In genomic region chr17:61402073-61402541, GRCh38 we compare ENCODE assay signal across 12 cellular contexts. TPM values are rescaled to one million over a fixed set of nuclear protein-coding genes. Genes with fewer than 3 reads are reported as not detected.
DNase-seq lines count a peak whose midpoint lies in the region; ATAC-seq, FAIRE-seq and TF ChIP-seq lines count a peak whose summit lies in the region.
"Had no signal": no experiment of that assay in that cellular context is flagged by ENCODE, and none has a peak within 500 bp of the region (broad histone marks: within the 10 kb centered on the region; RNA-seq: fewer than 3 reads in every experiment).

No MANE protein-coding gene starts in this region.

- no peaks in the 10 kb centered on the region for H3K4me1 Mint-ChIP-seq in astrocyte (ENCODE audit: low read depth, unreplicated experiment)
- peaks cover 37% of the 10 kb centered on the region for H3K4me1 Mint-ChIP-seq in stimulated activated effector memory CD8-positive, alpha-beta T cell treated with anti-CD3 and anti-CD28 coated beads, Interleukin-12 subunit alpha, Interleukin-12 subunit beta, amount 100 ng/mL, for 72 hours

- H3K27me3 Mint-ChIP-seq in astrocyte (ENCODE audit: low read depth, unreplicated experiment): peaks cover 58% of the 10 kb centered on the region

- no peak for TF ChIP-seq CTCF in astrocyte (IDR thresholded peaks at IDR 0.05; ENCODE audit: insufficient read depth, low read depth, low read length)
- TF ChIP-seq CTCF in kidney epithelial cell (IDR thresholded peaks at IDR 0.05; ENCODE audit: insufficient read depth, low read length, poor library complexity, severe bottlenecking): no peak

- no peak for ATAC-seq in stimulated activated effector memory CD8-positive, alpha-beta T cell treated with anti-CD3 and anti-CD28 coated beads, Interleukin-12 subunit alpha, Interleukin-12 subunit beta, amount 100 ng/mL, for 72 hours
- ATAC-seq: PC-3 had no signal

- peaks cover 31% of the 10 kb centered on the region for H4K20me1 ChIP-seq in astrocyte (ENCODE audit: insufficient read depth, low read length)

- peaks cover 23% of the 10 kb centered on the region for H3K36me3 ChIP-seq in MG63
- no peaks in the 10 kb centered on the region for H3K36me3 ChIP-seq in astrocyte (ENCODE audit: insufficient read depth, low read length)
- H3K36me3 ChIP-seq in kidney epithelial cell (ENCODE audit: control insufficient read depth, insufficient read depth, low read length): no peaks in the 10 kb centered on the region

- no peak for FAIRE-seq in astrocyte (lab: Jason Lieb, UNC)

- H3K4me3 ChIP-seq in MG63 (peak overlapping the region; percentile 97; the same call in 1 of the 2 replicates), astrocyte (ENCODE audit: insufficient read depth, low read depth, low read length) (peak overlapping the region; percentile 58), kidney epithelial cell (ENCODE audit: low read depth, low read length) (peak overlapping the region; percentile 13)

- H3K4me2 ChIP-seq in astrocyte (ENCODE audit: low read length): peak overlapping the region; percentile 81

- peaks cover 35% of the 10 kb centered on the region for H3K4me1 ChIP-seq in astrocyte (ENCODE audit: insufficient read depth, low read length)
- H3K4me1 ChIP-seq: HAP-1 had no signal

- no peak overlapping the region for H3K4me3 Mint-ChIP-seq in astrocyte (ENCODE audit: unreplicated experiment)
- H3K4me3 Mint-ChIP-seq in stimulated activated effector memory CD8-positive, alpha-beta T cell treated with anti-CD3 and anti-CD28 coated beads, Interleukin-12 subunit alpha, Interleukin-12 subunit beta, amount 100 ng/mL, for 72 hours: peak overlapping the region; percentile 61

- H2AFZ ChIP-seq in astrocyte (ENCODE audit: low read depth, low read length): no peak overlapping the region

- H3K79me2 ChIP-seq in astrocyte (ENCODE audit: insufficient read depth, low read length): peaks cover 78% of the 10 kb centered on the region

- H3K27me3 ChIP-seq in MG63: no peaks in the 10 kb centered on the region
- H3K27me3 ChIP-seq in astrocyte (ENCODE audit: insufficient read depth, low read length): peaks cover 36% of the 10 kb centered on the region
- H3K27me3 ChIP-seq in kidney epithelial cell (ENCODE audit: control insufficient read depth, insufficient read depth, low read length): peaks cover 85% of the 10 kb centered on the region

- H3K9ac ChIP-seq in astrocyte (ENCODE audit: low read length): peak overlapping the region; percentile 74

- peak overlapping the region; percentile 16 for H3K27ac Mint-ChIP-seq in astrocyte (ENCODE audit: unreplicated experiment)
- no peak overlapping the region for H3K27ac Mint-ChIP-seq in stimulated activated effector memory CD8-positive, alpha-beta T cell treated with anti-CD3 and anti-CD28 coated beads, Interleukin-12 subunit alpha, Interleukin-12 subunit beta, amount 100 ng/mL, for 72 hours

- peaks cover 18% of the 10 kb centered on the region for H3K9me3 Mint-ChIP-seq in astrocyte (ENCODE audit: unreplicated experiment)
- H3K9me3 Mint-ChIP-seq in stimulated activated effector memory CD8-positive, alpha-beta T cell treated with anti-CD3 and anti-CD28 coated beads, Interleukin-12 subunit alpha, Interleukin-12 subunit beta, amount 100 ng/mL, for 72 hours: no peaks in the 10 kb centered on the region

- peak overlapping the region; percentile 71 for H3K27ac ChIP-seq in astrocyte (ENCODE audit: low read depth, low read length)

- H3K9me3 ChIP-seq in MG63 (no peaks in the 10 kb centered on the region), astrocyte (ENCODE audit: insufficient read depth, low read depth, low read length) (no peaks in the 10 kb centered on the region)
- H3K9me3 ChIP-seq: HAP-1 had no signal

- peaks cover under 1% of the 10 kb centered on the region for H3K36me3 Mint-ChIP-seq in astrocyte (ENCODE audit: low read depth, unreplicated experiment)
- no peaks in the 10 kb centered on the region for H3K36me3 Mint-ChIP-seq in stimulated activated effector memory CD8-positive, alpha-beta T cell treated with anti-CD3 and anti-CD28 coated beads, Interleukin-12 subunit alpha, Interleukin-12 subunit beta, amount 100 ng/mL, for 72 hours

- no peak for DNase-seq in MG63
- no peak for DNase-seq in astrocyte (ENCODE audit: low read depth)
- DNase-seq in kidney epithelial cell (ENCODE audit: low read depth): no peak
- no peak for DNase-seq in stimulated activated effector memory CD8-positive, alpha-beta T cell treated with anti-CD3 and anti-CD28 coated beads, Interleukin-12 subunit alpha, Interleukin-12 subunit beta, amount 100 ng/mL, for 72 hours (ENCODE audit: low spot score in 2 of 2)
- DNase-seq in effector CD4-positive, alpha-beta T cell: no peak
- no peak for DNase-seq in DMS153 (lab: John Stamatoyannopoulos, UW)
- no peak for DNase-seq in AML-193 (lab: John Stamatoyannopoulos, UW)
- DNase-seq: anterior cingulate cortex, NCI-H1105, occipital lobe, PC-3 had no signal

RNA-seq across cellular contexts. Expression of gene TBX2, which starts 2.5 kb away (rescaled TPM):
- 1.8 and 8.3 TPM in 2 replicates for total RNA-seq in MG63 (2014; rRNA removed; shearing (Covaris generic); ENCODE audit: low replicate concordance)
- total RNA-seq in astrocyte (0.50 and 0.53 TPM in 2 replicates), kidney epithelial cell (7.3 and 7.7 TPM in 2 replicates)

RNA-seq across cellular contexts. Expression of gene TBX4, which starts 50.1 kb away (rescaled TPM):
- 0.76 and 0.89 TPM in 2 replicates for total RNA-seq in MG63 (2014; rRNA removed; shearing (Covaris generic); ENCODE audit: low replicate concordance)
- 0.14 TPM in 1 of 2 replicates, not detected in the other for total RNA-seq in astrocyte
- total RNA-seq in kidney epithelial cell: not detected in 2 replicates
- total RNA-seq: occipital lobe, PC-3 had no signal

Comparison
In these comparisons a context has a peak if more than half of its experiments do, and no peak if none do; other contexts are left out.
1. H3K4me3 ChIP-seq: peak in every context shown above with its lines; median percentile 97 in MG63; 58 in astrocyte; 13 in kidney epithelial cell.